In the genomic region with DNA sequence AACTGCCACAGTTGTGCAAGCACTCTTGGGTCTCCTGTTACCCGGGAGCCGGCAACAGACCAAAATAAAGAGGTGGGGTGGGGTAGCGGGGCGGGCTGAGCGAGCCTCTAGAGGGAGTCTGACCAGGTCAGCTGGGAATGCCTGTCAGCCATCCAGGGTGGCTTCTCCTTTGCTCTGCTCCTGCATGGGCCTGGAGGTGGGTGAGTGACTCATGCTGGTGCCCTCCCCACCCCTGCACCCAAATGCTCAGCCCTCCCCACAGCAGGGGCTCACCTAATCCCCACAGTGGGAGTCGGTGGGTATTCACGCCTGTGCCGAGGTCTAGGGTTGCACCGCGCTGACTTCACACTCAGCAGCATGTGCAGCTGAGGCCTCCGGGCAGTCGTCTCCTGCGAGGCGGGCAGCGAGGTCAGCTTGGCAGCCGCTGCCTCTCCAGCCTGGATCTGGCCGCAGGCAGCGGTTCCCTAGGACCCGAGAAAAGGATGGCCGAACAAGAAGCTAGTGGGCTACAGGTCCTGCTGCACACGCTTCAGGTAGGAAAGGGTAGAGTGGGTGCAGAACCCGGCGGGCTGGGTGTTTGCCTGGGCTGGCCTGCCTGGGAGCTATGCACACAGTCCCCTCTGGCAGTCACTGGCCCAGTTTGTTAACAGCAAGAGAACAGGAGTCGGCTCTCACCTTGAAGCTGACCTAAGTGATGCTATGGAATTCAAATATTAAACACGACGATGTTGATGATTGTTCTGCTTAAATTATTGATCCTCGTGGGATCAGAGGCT, we compare ENCODE assay signal across 37 cellular contexts. TPM values are rescaled to one million over a fixed set of nuclear protein-coding genes. Genes with fewer than 3 reads are reported as not detected.
A peak's percentile ranks its signal among the peaks of the same experiment; 100 is the strongest.
DNase-seq lines count a peak whose midpoint lies in the region; ATAC-seq, FAIRE-seq and TF ChIP-seq lines count a peak whose summit lies in the region.
"Had no signal": no experiment of that assay in that cellular context is flagged by ENCODE, and none has a peak within 500 bp of the region (broad histone marks: within the 10 kb centered on the region; RNA-seq: fewer than 3 reads in every experiment).

A gene (plus strand): TSS at position 381 of the 776 bp plus-strand sequence.

- no peaks in the 10 kb centered on the region for H3K36me3 Mint-ChIP-seq in Calu3 (ENCODE audit: insufficient read depth, unreplicated experiment)

- peak; percentile 51 to 80 for ATAC-seq in upper lobe of left lung (ENCODE audit: low FRiP score in 2 of 2)
- ATAC-seq: effector memory CD8-positive, alpha-beta T cell; SK-N-SH treated with all-trans-retinoic acid at 6 μM for 48 hours; T-helper 17 cell had no signal

- H3K27ac Mint-ChIP-seq in Calu3 (ENCODE audit: unreplicated experiment): no peak within 1 kb of the TSS
- H3K27ac Mint-ChIP-seq: activated CD4-positive, alpha-beta memory T cell treated with anti-CD3 and anti-CD28 coated beads, Interleukin-2, amount 10 ng/mL, durations not matched to agents 7 days and 5 days; activated naive CD4-positive, alpha-beta T cell treated with anti-CD3 and anti-CD28 coated beads for 36 hours; effector memory CD8-positive, alpha-beta T cell; stimulated activated naive CD8-positive, alpha-beta T cell treated with anti-CD3 and anti-CD28 coated beads, Interleukin-15, Interleukin-2, amounts not matched to agents 100 ng/mL and 50 ng/mL, for 24 hours; T-helper 17 cell had no signal

- BruUV-seq in Calu3 (replicated peaks; lab: Mats Ljungman, UMichigan): no TSS peak

- no peak within 1 kb of the TSS for H2BK5ac ChIP-seq in mesendoderm (ENCODE audit: low read length)

- intact Hi-C loops in esophagus muscularis mucosa (cut with DNase I): no loop called here
- intact Hi-C loops in Calu3 (cut with micrococcal nuclease; ENCODE audit: unreplicated experiment): no loop called here

- peaks cover 66% of the 10 kb centered on the region for H3K27me3 Mint-ChIP-seq in Calu3 (ENCODE audit: unreplicated experiment)

- no peak for TF ChIP-seq EP300 in Ishikawa (IDR thresholded peaks at IDR 0.05; ENCODE audit: borderline replicate concordance)
- TF ChIP-seq EP300 in esophagus muscularis mucosa (IDR thresholded peaks at IDR 0.05): no peak
- TF ChIP-seq EP300 in upper lobe of left lung (IDR thresholded peaks at IDR 0.05): no peak

- H4K8ac ChIP-seq in mesendoderm (ENCODE audit: low read depth, low read length): no peak within 1 kb of the TSS

- H3K9ac ChIP-seq in mesendoderm (ENCODE audit: low read length): no peak within 1 kb of the TSS
- H3K9ac ChIP-seq: BLaER1 treated with 17β-estradiol and CSF1 and Interleukin-3, amounts not matched to agents 10 nM and 100 nM had no signal

- no peaks in the 10 kb centered on the region for H3K4me1 Mint-ChIP-seq in Calu3 (ENCODE audit: low read depth, unreplicated experiment)
- H3K4me1 Mint-ChIP-seq: activated CD4-positive, alpha-beta memory T cell treated with anti-CD3 and anti-CD28 coated beads, Interleukin-2, amount 10 ng/mL, durations not matched to agents 7 days and 5 days had no signal

- no peak within 1 kb of the TSS for H3K18ac ChIP-seq in mesendoderm (ENCODE audit: low read length)

- H3K27ac ChIP-seq in esophagus muscularis mucosa (replicated peaks in 1 of 4): no peak within 1 kb of the TSS
- no peak within 1 kb of the TSS for H3K27ac ChIP-seq in mesendoderm (ENCODE audit: low read depth, low read length)
- peak within 1 kb of the TSS in 2 of 4 donors; percentile 40 to 60 for H3K27ac ChIP-seq in upper lobe of left lung
- H3K27ac ChIP-seq in Peyer's patch: no peak within 1 kb of the TSS
- H3K27ac ChIP-seq: BLaER1 treated with 17β-estradiol and CSF1 and Interleukin-3, amounts not matched to agents 10 nM and 100 nM; neutrophil; spleen; testis; uterus had no signal

- H3K4me3 Mint-ChIP-seq in Calu3 (ENCODE audit: low read depth, unreplicated experiment): no peak within 1 kb of the TSS
- H3K4me3 Mint-ChIP-seq: activated CD4-positive, alpha-beta memory T cell treated with anti-CD3 and anti-CD28 coated beads, Interleukin-2, amount 10 ng/mL, durations not matched to agents 7 days and 5 days; activated naive CD4-positive, alpha-beta T cell treated with anti-CD3 and anti-CD28 coated beads for 36 hours; effector memory CD8-positive, alpha-beta T cell; stimulated activated naive CD8-positive, alpha-beta T cell treated with anti-CD3 and anti-CD28 coated beads, Interleukin-15, Interleukin-2, amounts not matched to agents 100 ng/mL and 50 ng/mL, for 24 hours; T-helper 17 cell had no signal

- no peak within 1 kb of the TSS for H2BK120ac ChIP-seq in mesendoderm (ENCODE audit: low read depth, low read length)

- CTCF ChIA-PET in Calu3 (lab: Charles Lee): no interaction called here

- no peak for FAIRE-seq in frontal cortex (lab: Jason Lieb, UNC)
- FAIRE-seq: G401.6, TTC549 had no signal

- no peak within 1 kb of the TSS for H4K5ac ChIP-seq in mesendoderm (ENCODE audit: low read length)

- no peaks in the 10 kb centered on the region for H3K79me1 ChIP-seq in mesendoderm (ENCODE audit: low read length)

- H3K4me3 ChIP-seq in esophagus muscularis mucosa (no peak within 1 kb of the TSS), mesendoderm (ENCODE audit: low read length) (no peak within 1 kb of the TSS), upper lobe of left lung (peak within 1 kb of the TSS in 2 of 4 donors; percentile 6 to 23), Peyer's patch (no peak within 1 kb of the TSS)
- H3K4me3 ChIP-seq: BLaER1 treated with 17β-estradiol and CSF1 and Interleukin-3, amounts not matched to agents 10 nM and 100 nM; spleen; testis; uterus had no signal

- no peak within 1 kb of the TSS for H3K23ac ChIP-seq in mesendoderm (ENCODE audit: low read length)

- no peaks in the 10 kb centered on the region for H3K9me3 Mint-ChIP-seq in Calu3 (ENCODE audit: low read depth, unreplicated experiment)
- H3K9me3 Mint-ChIP-seq: activated CD4-positive, alpha-beta memory T cell treated with anti-CD3 and anti-CD28 coated beads, Interleukin-2, amount 10 ng/mL, durations not matched to agents 7 days and 5 days; activated naive CD4-positive, alpha-beta T cell treated with anti-CD3 and anti-CD28 coated beads for 36 hours; stimulated activated naive CD8-positive, alpha-beta T cell treated with anti-CD3 and anti-CD28 coated beads, Interleukin-15, Interleukin-2, amounts not matched to agents 100 ng/mL and 50 ng/mL, for 24 hours had no signal

- H2AK5ac ChIP-seq in mesendoderm (ENCODE audit: low read length): no peak within 1 kb of the TSS

- H3K9me3 ChIP-seq in esophagus muscularis mucosa: no peaks in the 10 kb centered on the region
- H3K9me3 ChIP-seq in upper lobe of left lung: no peaks in the 10 kb centered on the region
- no peaks in the 10 kb centered on the region for H3K9me3 ChIP-seq in Peyer's patch
- H3K9me3 ChIP-seq: BLaER1 treated with 17β-estradiol and CSF1 and Interleukin-3, amounts not matched to agents 10 nM and 100 nM; neutrophil; spleen; testis; uterus had no signal

- H3K4me1 ChIP-seq in esophagus muscularis mucosa: peaks cover 0 to 10% (median 3%) of the 10 kb centered on the region in 4 donors
- no peaks in the 10 kb centered on the region for H3K4me1 ChIP-seq in mesendoderm (ENCODE audit: control insufficient read depth, low read depth, low read length)
- peaks cover 0 to 31% (median 7%) of the 10 kb centered on the region in 4 donors for H3K4me1 ChIP-seq in upper lobe of left lung
- H3K4me1 ChIP-seq in Peyer's patch: no peaks in the 10 kb centered on the region
- H3K4me1 ChIP-seq: spleen, testis, uterus had no signal

- H3K4me2 ChIP-seq in mesendoderm (ENCODE audit: low read length): no peak within 1 kb of the TSS
- H3K4me2 ChIP-seq: BLaER1 treated with 17β-estradiol and CSF1 and Interleukin-3, amounts not matched to agents 10 nM and 100 nM had no signal

- H3K36me3 ChIP-seq in esophagus muscularis mucosa (no peaks in the 10 kb centered on the region), mesendoderm (ENCODE audit: control insufficient read depth, insufficient read depth, low read length) (no peaks in the 10 kb centered on the region), upper lobe of left lung (no peaks in the 10 kb centered on the region), Peyer's patch (no peaks in the 10 kb centered on the region)
- H3K36me3 ChIP-seq: BLaER1 treated with 17β-estradiol and CSF1 and Interleukin-3, amounts not matched to agents 10 nM and 100 nM; neutrophil; spleen; uterus had no signal

- H2BK15ac ChIP-seq in mesendoderm (replicated peaks; ENCODE audit: low read depth): no peak within 1 kb of the TSS

- 78% methylated on average over 16 of the region's 27 CpGs for WGBS in esophagus muscularis mucosa
- no CpG with 5 or more reads among the region's 27 CpGs for WGBS in mesendoderm (ENCODE audit: extremely low coverage, insufficient coverage, low lambda C conversion rate)
- 52 to 66% methylated on average over 12 to 27 of the region's 27 CpGs for WGBS in upper lobe of left lung, 2 donors

- no peak within 1 kb of the TSS for H3K56ac ChIP-seq in mesendoderm (ENCODE audit: low read length)

- H3K79me2 ChIP-seq in mesendoderm (ENCODE audit: control insufficient read depth, insufficient read depth, low read length): no peaks in the 10 kb centered on the region

- DNase-seq in esophagus muscularis mucosa (ENCODE audit: extremely low spot score) (peak; percentile 90), mesendoderm (peak; percentile 76), upper lobe of left lung (peak; percentile 64 to 73), frontal cortex (ENCODE audit: low spot score in 2 of 2) (no peak), Calu3 (no peak), Peyer's patch (no peak)
- DNase-seq: activated CD4-positive, alpha-beta memory T cell treated with anti-CD3 and anti-CD28 coated beads, Interleukin-2, amount 10 ng/mL, durations not matched to agents 7 days and 5 days; activated CD4-positive, CD25-positive, alpha-beta regulatory T cell treated with anti-CD3 and anti-CD28 coated beads, Interleukin-2, amount 50 U/mL, for 72 hours; activated CD8-positive, alpha-beta memory T cell treated with anti-CD3 and anti-CD28 coated beads, Interleukin-2, amount 50 U/mL, for 4 hours; activated naive CD4-positive, alpha-beta T cell treated with anti-CD3 and anti-CD28 coated beads for 36 hours; central memory CD4-positive, alpha-beta T cell; cortex of kidney; effector memory CD8-positive, alpha-beta T cell; erythroblast; IMR-90; mammary epithelial cell; NCI-H146; NCI-H2107; NCI-H446; NCI-H774; right cardiac atrium; spleen; stimulated activated CD4-positive, alpha-beta T cell treated with anti-CD3 and anti-CD28 coated beads, Interleukin-2, amount 100 ng/mL, for 24 hours; stimulated activated CD8-positive, alpha-beta memory T cell treated with anti-CD3 and anti-CD28 coated beads, Interleukin-4, amount 100 ng/mL, for 48 hours; T-helper 17 cell; testis; uterus had no signal

- H3K27me3 ChIP-seq in esophagus muscularis mucosa (peaks cover 0 to 26% (median 0%) of the 10 kb centered on the region in 4 donors), mesendoderm (ENCODE audit: insufficient read depth, low read length, poor library complexity) (no peaks in the 10 kb centered on the region), upper lobe of left lung (peaks cover 0 to 4% (median 0%) of the 10 kb centered on the region in 4 donors), Peyer's patch (no peaks in the 10 kb centered on the region)
- H3K27me3 ChIP-seq: BLaER1 treated with 17β-estradiol and CSF1 and Interleukin-3, amounts not matched to agents 10 nM and 100 nM; neutrophil; testis; uterus had no signal

- no peak for TF ChIP-seq RAD21 in Ishikawa (IDR thresholded peaks at IDR 0.05; ENCODE audit: low read depth)

- no peak for TF ChIP-seq CTCF in esophagus muscularis mucosa (IDR thresholded peaks at IDR 0.05)
- TF ChIP-seq CTCF in upper lobe of left lung (IDR thresholded peaks at IDR 0.05): no peak
- TF ChIP-seq CTCF in Calu3 (IDR thresholded peaks at IDR 0.05; ENCODE audit: unreplicated experiment): no peak
- no peak for TF ChIP-seq CTCF in Peyer's patch (IDR thresholded peaks at IDR 0.05)

- no peak within 1 kb of the TSS for H3K4ac ChIP-seq in mesendoderm (ENCODE audit: low read depth, low read length)

- TF ChIP-seq POLR2A in esophagus muscularis mucosa (IDR thresholded peaks at IDR 0.05; ENCODE audit: low read depth) (no peak), upper lobe of left lung (IDR thresholded peaks at IDR 0.05) (no peak), Peyer's patch (IDR thresholded peaks at IDR 0.05) (no peak)

RNA-seq across cellular contexts. Expression of the gene that starts here (rescaled TPM):
- under 1 TPM in 1 of 4 donors, not detected in 3; 0.06 TPM for total RNA-seq in esophagus muscularis mucosa
- not detected for polyA plus RNA-seq in mesendoderm (2013, experiment 1 of 2)
- under 0.01 TPM for polyA plus RNA-seq in mesendoderm (2013, experiment 2 of 2)
- 10 to 100 TPM in 4 of 6 donors, 1 to 10 TPM in 2; 3.1 to 23.0 (median 14.5) TPM for total RNA-seq in upper lobe of left lung
- 1.2 TPM for total RNA-seq in frontal cortex
- not detected in 2 replicates for total RNA-seq in Calu3 (2022)
- under 1 TPM in 1 of 4 donors, not detected in 3; 0.40 TPM for total RNA-seq in Peyer's patch
- total RNA-seq: activated CD4-positive, alpha-beta memory T cell treated with anti-CD3 and anti-CD28 coated beads, Interleukin-2, amount 10 ng/mL, durations not matched to agents 7 days and 5 days; activated naive CD4-positive, alpha-beta T cell treated with anti-CD3 and anti-CD28 coated beads for 36 hours; IMR-90; kidney epithelial cell; mammary epithelial cell; right cardiac atrium; spleen; T-helper 17 cell had no signal
- polyA plus RNA-seq: adipose tissue, AG04450, IMR-90, mammary epithelial cell, right cardiac atrium, spleen had no signal

Comparison
In these comparisons a context has a peak if more than half of its experiments do, and no peak if none do; other contexts are left out.
1. Peak in DNase-seq in esophagus muscularis mucosa; RNA of the gene not detected or under 1 TPM.
2. DNase-seq: peak in mesendoderm (single experiment) and upper lobe of left lung (2 of 2); none in frontal cortex (0 of 2), Calu3 (single experiment) and Peyer's patch (0 of 3).